Comparison of ENCODE assay signal across 26 cellular contexts in genomic region chr10:3568392-3568791, GRCh38.
"Had no signal": no experiment of that assay in that cellular context is flagged by ENCODE, and none has a peak within 500 bp of the region (broad histone marks: within the 10 kb centered on the region; RNA-seq: fewer than 3 reads in every experiment).

No MANE protein-coding gene starts in this region.

- H3K9me3 ChIP-seq: ascending aorta, colonic mucosa, MG63, SJCRH30 had no signal

- H3K4me3 ChIP-seq: ascending aorta, cardiac muscle cell, colonic mucosa, MG63, SJCRH30, SK-N-MC had no signal

- H3K9me3 Mint-ChIP-seq: activated naive CD4-positive, alpha-beta T cell treated with anti-CD3 and anti-CD28 coated beads, Interleukin-2, amount 50 U/mL, for 24 hours; activated T-cell treated with anti-CD3 and anti-CD28 coated beads, Interleukin-2, amount 50 U/mL, for 72 hours; activated T-helper 17 cell treated with anti-CD3 and anti-CD28 coated beads, Interleukin-2, amount 50 U/mL, for 72 hours; central memory CD8-positive, alpha-beta T cell had no signal

- H3K27me3 ChIP-seq: ascending aorta, cardiac muscle cell, colonic mucosa, MG63, SJCRH30 had no signal

- H3K4me3 Mint-ChIP-seq: activated CD4-positive, alpha-beta T cell treated with anti-CD3 and anti-CD28 coated beads, Interleukin-2, amount 10 ng/mL, durations not matched to agents 7 days and 5 days; activated CD8-positive, alpha-beta memory T cell treated with anti-CD3 and anti-CD28 coated beads, Interleukin-2, amount 10 ng/mL, durations not matched to agents 7 days and 5 days; activated naive CD4-positive, alpha-beta T cell treated with anti-CD3 and anti-CD28 coated beads, Interleukin-2, amount 50 U/mL, for 24 hours; activated naive CD8-positive, alpha-beta T cell treated with anti-CD3 and anti-CD28 coated beads, Interleukin-2, amount 10 ng/mL, durations not matched to agents 7 days and 5 days; activated T-cell treated with anti-CD3 and anti-CD28 coated beads, Interleukin-2, amount 50 U/mL, for 72 hours; activated T-helper 17 cell treated with anti-CD3 and anti-CD28 coated beads, Interleukin-2, amount 50 U/mL, for 72 hours; central memory CD8-positive, alpha-beta T cell; T-helper 2 cell treated with Interferon-gamma antibody and Interleukin-4, amounts not matched to agents 5 μg/mL and 100 μg/mL, for 36 hours had no signal

- H3K36me3 Mint-ChIP-seq: activated CD8-positive, alpha-beta memory T cell treated with anti-CD3 and anti-CD28 coated beads, Interleukin-2, amount 10 ng/mL, durations not matched to agents 7 days and 5 days; activated naive CD4-positive, alpha-beta T cell treated with anti-CD3 and anti-CD28 coated beads, Interleukin-2, amount 50 U/mL, for 24 hours had no signal

- H3K27ac Mint-ChIP-seq: activated CD4-positive, alpha-beta T cell treated with anti-CD3 and anti-CD28 coated beads, Interleukin-2, amount 10 ng/mL, durations not matched to agents 7 days and 5 days; activated CD8-positive, alpha-beta memory T cell treated with anti-CD3 and anti-CD28 coated beads, Interleukin-2, amount 10 ng/mL, durations not matched to agents 7 days and 5 days; activated naive CD4-positive, alpha-beta T cell treated with anti-CD3 and anti-CD28 coated beads, Interleukin-2, amount 50 U/mL, for 24 hours; activated naive CD8-positive, alpha-beta T cell treated with anti-CD3 and anti-CD28 coated beads, Interleukin-2, amount 10 ng/mL, durations not matched to agents 7 days and 5 days; activated T-cell treated with anti-CD3 and anti-CD28 coated beads, Interleukin-2, amount 50 U/mL, for 72 hours; activated T-helper 17 cell treated with anti-CD3 and anti-CD28 coated beads, Interleukin-2, amount 50 U/mL, for 72 hours; T-helper 2 cell treated with Interferon-gamma antibody and Interleukin-4, amounts not matched to agents 5 μg/mL and 100 μg/mL, for 36 hours had no signal

- DNase-seq: activated CD4-positive, alpha-beta T cell treated with anti-CD3 and anti-CD28 coated beads, Interleukin-2, amount 10 ng/mL, durations not matched to agents 7 days and 5 days; activated CD4-positive, alpha-beta T cell treated with anti-CD3 and anti-CD28 coated beads, Interleukin-2, amount 50 U/mL, for 48 hours; activated CD8-positive, alpha-beta memory T cell treated with anti-CD3 and anti-CD28 coated beads for 24 hours; activated CD8-positive, alpha-beta memory T cell treated with anti-CD3 and anti-CD28 coated beads, Interleukin-2, amount 10 ng/mL, durations not matched to agents 7 days and 5 days; activated effector memory CD4-positive, alpha-beta T cell treated with anti-CD3 and anti-CD28 coated beads, Interleukin-2, amount 50 U/mL, for 16 hours; activated naive CD4-positive, alpha-beta T cell; activated naive CD8-positive, alpha-beta T cell treated with anti-CD3 and anti-CD28 coated beads, Interleukin-2, amount 10 ng/mL, durations not matched to agents 7 days and 5 days; activated T-cell treated with anti-CD3 and anti-CD28 coated beads, Interleukin-2, amount 50 U/mL, for 1 hour; activated T-cell treated with anti-CD3 and anti-CD28 coated beads, Interleukin-2, amount 50 U/mL, for 72 hours; amygdala; colonic mucosa; MG63; NCI-H1048; NCI-H1694; NCI-H1930; NCI-H2081 treated with DMSO at 0.1 percent for 48 hours; NCI-H524 treated with DMSO at 0.1 percent for 48 hours; SHP77; SJCRH30 had no signal

- H3K27me3 Mint-ChIP-seq: activated CD4-positive, alpha-beta T cell treated with anti-CD3 and anti-CD28 coated beads, Interleukin-2, amount 10 ng/mL, durations not matched to agents 7 days and 5 days; activated naive CD4-positive, alpha-beta T cell treated with anti-CD3 and anti-CD28 coated beads, Interleukin-2, amount 50 U/mL, for 24 hours; activated T-helper 17 cell treated with anti-CD3 and anti-CD28 coated beads, Interleukin-2, amount 50 U/mL, for 72 hours had no signal

- H3K27ac ChIP-seq: ascending aorta, cardiac muscle cell, colonic mucosa, SJCRH30, SK-N-MC had no signal

- H3K36me3 ChIP-seq: ascending aorta, cardiac muscle cell, colonic mucosa, MG63, SJCRH30 had no signal

- H3K4me1 ChIP-seq: colonic mucosa, SJCRH30 had no signal
